Comparison of ENCODE assay signal across 21 cellular contexts in the genomic region with DNA sequence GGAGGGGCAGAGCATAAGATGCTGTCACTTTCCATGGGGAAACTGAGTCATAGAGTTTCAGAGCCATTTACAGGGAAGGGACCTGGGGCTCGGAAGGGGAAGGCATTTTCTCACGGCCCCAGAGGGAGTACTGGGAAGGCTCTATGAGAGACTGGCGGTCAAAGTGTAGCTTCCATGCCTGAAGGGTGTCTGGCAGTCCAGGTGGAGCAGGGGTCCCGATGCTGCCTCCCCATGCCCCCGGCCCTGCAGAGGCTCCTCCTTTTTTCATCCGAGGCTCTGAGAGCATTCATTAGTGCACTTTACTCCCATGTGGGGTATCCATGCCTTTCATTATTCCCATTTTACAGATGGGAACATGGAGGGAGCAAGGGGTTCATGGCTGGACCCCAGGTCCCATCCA.
"Had no signal": no experiment of that assay in that cellular context is flagged by ENCODE, and none has a peak within 500 bp of the region (broad histone marks: within the 10 kb centered on the region; RNA-seq: fewer than 3 reads in every experiment).

No MANE protein-coding gene starts in this region.

- DNase-seq: Kasumi-1, MM.1S, NCI-H1092 treated with DMSO at 0.1 percent for 48 hours, NCI-H1436, NCI-H187, NCI-H2029, NCI-H2081 treated with DMSO at 0.1 percent for 48 hours, NCI-H2171, NCI-H226, NCI-H446, NCI-H510A, NCI-H524 treated with DMSO at 0.1 percent for 48 hours, NCI-H69, NCI-H774, RPMI8226, SHP77, SK-N-SH had no signal

- H3K9ac ChIP-seq: KMS-11, SK-N-SH had no signal

- H3K4me3 Mint-ChIP-seq: IgD-negative memory B cell had no signal

- H3K27ac ChIP-seq: HL-60, KMS-11 had no signal

- H3K4me1 Mint-ChIP-seq: IgD-negative memory B cell had no signal

- H3K27ac Mint-ChIP-seq: IgD-negative memory B cell had no signal

- ATAC-seq: K562 had no signal

- H3K9me3 ChIP-seq: SK-N-SH had no signal

- H3K4me3 ChIP-seq: K562 had no signal

- H3K36me3 Mint-ChIP-seq: IgD-negative memory B cell had no signal

- H3K4me2 ChIP-seq: KMS-11, SK-N-SH had no signal
